Comparison of ENCODE assay signal across 31 cellular contexts in genomic region chr2:235566931-235567495, GRCh38.
"Had no signal": no experiment of that assay in that cellular context is flagged by ENCODE, and none has a peak within 500 bp of the region (broad histone marks: within the 10 kb centered on the region; RNA-seq: fewer than 3 reads in every experiment).

No MANE protein-coding gene starts in this region.

- H3K36me3 Mint-ChIP-seq: activated naive CD8-positive, alpha-beta T cell; T-cell had no signal

- FAIRE-seq: astrocyte had no signal

- H3K27me3 Mint-ChIP-seq: central memory CD8-positive, alpha-beta T cell had no signal

- H3K27ac ChIP-seq: brain microvascular endothelial cell, coronary artery, foreskin keratinocyte, gastrocnemius medialis, heart left ventricle had no signal

- H3K4me1 ChIP-seq: foreskin keratinocyte had no signal

- H3K4me3 Mint-ChIP-seq: activated CD4-positive, alpha-beta memory T cell treated with anti-CD3 and anti-CD28 coated beads, Interleukin-2, amount 10 ng/mL, durations not matched to agents 7 days and 5 days; activated CD4-positive, alpha-beta T cell treated with anti-CD3 and anti-CD28 coated beads for 36 hours; activated CD4-positive, alpha-beta T cell treated with anti-CD3 and anti-CD28 coated beads, Interleukin-2, amount 10 ng/mL, durations not matched to agents 7 days and 5 days; activated naive CD8-positive, alpha-beta T cell; activated T-cell treated with anti-CD3 and anti-CD28 coated beads, Interleukin-2, amount 50 U/mL, for 24 hours; activated T-cell treated with anti-CD3 and anti-CD28 coated beads, Interleukin-2, amount 50 U/mL, for 72 hours; central memory CD8-positive, alpha-beta T cell; dendritic cell treated with granulocyte-macrophage colony-stimulating factor and Interleukin-4, amounts not matched to agents 40 ng/mL and 50 ng/mL, for 4 days; endodermal cell; T-cell; T-helper 1 cell treated with Interleukin-12 subunit alpha and Interleukin-12 subunit beta and Interleukin-4 antibody, amounts not matched to agents 30 μg/mL and 1 μg/mL, for 36 hours had no signal

- H3K4me1 Mint-ChIP-seq: activated CD4-positive, alpha-beta T cell treated with anti-CD3 and anti-CD28 coated beads for 36 hours; activated CD4-positive, alpha-beta T cell treated with anti-CD3 and anti-CD28 coated beads, Interleukin-2, amount 10 ng/mL, durations not matched to agents 7 days and 5 days had no signal

- H3K27me3 ChIP-seq: brain microvascular endothelial cell, dorsolateral prefrontal cortex, foreskin keratinocyte, gastrocnemius medialis, heart left ventricle had no signal

- H3K36me3 ChIP-seq: brain microvascular endothelial cell, gastrocnemius medialis had no signal

- H3K27ac Mint-ChIP-seq: activated CD4-positive, alpha-beta memory T cell treated with anti-CD3 and anti-CD28 coated beads, Interleukin-2, amount 10 ng/mL, durations not matched to agents 7 days and 5 days; activated CD4-positive, alpha-beta T cell treated with anti-CD3 and anti-CD28 coated beads for 36 hours; activated CD4-positive, alpha-beta T cell treated with anti-CD3 and anti-CD28 coated beads, Interleukin-2, amount 10 ng/mL, durations not matched to agents 7 days and 5 days; activated naive CD8-positive, alpha-beta T cell; activated T-cell treated with anti-CD3 and anti-CD28 coated beads, Interleukin-2, amount 50 U/mL, for 24 hours; activated T-cell treated with anti-CD3 and anti-CD28 coated beads, Interleukin-2, amount 50 U/mL, for 72 hours; dendritic cell treated with granulocyte-macrophage colony-stimulating factor and Interleukin-4, amounts not matched to agents 40 ng/mL and 50 ng/mL, for 4 days; endodermal cell; T-cell; T-helper 1 cell treated with Interleukin-12 subunit alpha and Interleukin-12 subunit beta and Interleukin-4 antibody, amounts not matched to agents 30 μg/mL and 1 μg/mL, for 36 hours had no signal

- H3K4me3 ChIP-seq: coronary artery, dorsolateral prefrontal cortex, gastrocnemius medialis, heart left ventricle had no signal

- H3K9me3 Mint-ChIP-seq: activated CD4-positive, alpha-beta memory T cell treated with anti-CD3 and anti-CD28 coated beads, Interleukin-2, amount 10 ng/mL, durations not matched to agents 7 days and 5 days; activated CD4-positive, alpha-beta T cell treated with anti-CD3 and anti-CD28 coated beads, Interleukin-2, amount 10 ng/mL, durations not matched to agents 7 days and 5 days; activated T-cell treated with anti-CD3 and anti-CD28 coated beads, Interleukin-2, amount 50 U/mL, for 24 hours; central memory CD8-positive, alpha-beta T cell; T-cell had no signal

- H3K9me3 ChIP-seq: gastrocnemius medialis had no signal

- ATAC-seq: activated CD4-positive, alpha-beta T cell treated with anti-CD3 and anti-CD28 coated beads for 36 hours; activated T-cell treated with anti-CD3 and anti-CD28 coated beads, Interleukin-2, amount 50 U/mL, for 72 hours; gastrocnemius medialis; heart left ventricle; T-cell had no signal

- DNase-seq: activated CD4-positive, alpha-beta memory T cell treated with anti-CD3 and anti-CD28 coated beads, Interleukin-2, amount 10 ng/mL, durations not matched to agents 7 days and 5 days; activated CD4-positive, alpha-beta T cell treated with anti-CD3 and anti-CD28 coated beads for 36 hours; activated CD4-positive, alpha-beta T cell treated with anti-CD3 and anti-CD28 coated beads, Interleukin-2, amount 10 ng/mL, durations not matched to agents 7 days and 5 days; activated CD4-positive, alpha-beta T cell treated with anti-CD3 and anti-CD28 coated beads, Interleukin-2, amount 50 U/mL, for 4 hours; activated CD4-positive, CD25-positive, alpha-beta regulatory T cell; activated CD4-positive, CD25-positive, alpha-beta regulatory T cell treated with anti-CD3 and anti-CD28 coated beads, Interleukin-2, amount 50 U/mL, for 72 hours; activated CD8-positive, alpha-beta memory T cell treated with anti-CD3 and anti-CD28 coated beads, Interleukin-2, amount 50 U/mL, for 48 hours; activated gamma-delta T cell treated with Interleukin-2 at 50 U/mL for 16 hours; activated naive CD4-positive, alpha-beta T cell treated with anti-CD3 and anti-CD28 coated beads, Interleukin-2, amount 50 U/mL, for 16 hours; activated naive CD4-positive, alpha-beta T cell treated with Interleukin-2 at 50 U/mL for 16 hours; activated T-cell treated with anti-CD3 and anti-CD28 coated beads for 4 hours; activated T-cell treated with anti-CD3 and anti-CD28 coated beads, Interleukin-2, amount 50 U/mL, for 24 hours; activated T-cell treated with anti-CD3 and anti-CD28 coated beads, Interleukin-2, amount 50 U/mL, for 72 hours; amniotic stem cell; anterior cingulate cortex; brain microvascular endothelial cell; dorsolateral prefrontal cortex; effector memory CD4-positive, alpha-beta T cell; endodermal cell; gastrocnemius medialis; glutamatergic neuron; heart left ventricle; T-cell; T-helper 9 cell had no signal
